12 cellular contexts compared by ENCODE assay signal in the genomic region with DNA sequence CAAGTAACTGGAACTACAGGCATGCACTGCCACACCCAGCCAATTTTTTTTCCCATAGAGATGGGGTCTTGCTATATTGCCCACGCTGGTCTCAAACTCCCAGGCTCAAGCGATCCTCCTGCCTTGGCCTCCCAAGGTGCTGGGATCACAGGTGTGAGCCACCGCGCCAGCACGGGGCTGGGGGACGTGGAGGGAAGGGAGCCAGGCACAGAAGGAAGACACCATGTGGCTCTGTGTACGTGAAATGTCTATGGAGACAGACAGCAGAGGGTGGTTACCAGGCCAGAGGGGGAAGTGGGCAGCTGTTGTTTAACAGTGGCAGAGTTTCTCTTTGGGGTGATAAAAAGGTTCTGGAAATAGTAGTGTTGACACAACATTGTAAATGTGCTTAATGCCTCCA. TPM values are rescaled to one million over a fixed set of nuclear protein-coding genes. Genes with fewer than 3 reads are reported as not detected.
A peak's percentile ranks its signal among the peaks of the same experiment; 100 is the strongest.
DNase-seq lines count a peak whose midpoint lies in the region; ATAC-seq and TF ChIP-seq lines count a peak whose summit lies in the region.
"Had no signal": no experiment of that assay in that cellular context is flagged by ENCODE, and none has a peak within 500 bp of the region (broad histone marks: within the 10 kb centered on the region; RNA-seq: fewer than 3 reads in every experiment).

No MANE protein-coding gene starts in this region.

- H3K4me2 ChIP-seq in OCI-LY7 (ENCODE audit: low read length) = 0 out of 2 replicates have a peak overlapping the region, but pooled peaks have one; percentile 51

- H3K36me3 ChIP-seq in OCI-LY7 (ENCODE audit: insufficient read depth, low read length) (no peaks in the 10 kb centered on the region), left lung (no peaks in the 10 kb centered on the region)
- H3K36me3 ChIP-seq: adrenal gland, prostate gland had no signal

- intact Hi-C loops in OCI-LY7 (cut with micrococcal nuclease; ENCODE audit: unreplicated experiment) (no loop called here), left lung (cut with DNase I) (loop anchor here (5.0 kb wide), 1 partner anchor 52 kb away; no protein-coding TSS in a partner anchor)

- H3K27me3 Mint-ChIP-seq in stimulated activated naive CD8-positive, alpha-beta T cell treated with anti-CD3 and anti-CD28 coated beads, Interleukin-15, Interleukin-2, amounts not matched to agents 100 ng/mL and 50 ng/mL, for 24 hours = no peaks in the 10 kb centered on the region
- no peaks in the 10 kb centered on the region for H3K27me3 Mint-ChIP-seq in chondrocyte (ENCODE audit: low read depth)

- peaks cover 0 to 28% of the 10 kb centered on the region in 2 donors for H3K27me3 ChIP-seq in left lung

- no peak for TF ChIP-seq CTCF in OCI-LY7 (conservative IDR thresholded peaks at IDR 0.05; ENCODE audit: low read length)
- no peak for TF ChIP-seq CTCF in left lung (IDR thresholded peaks at IDR 0.05)
- no peak for TF ChIP-seq CTCF in chondrocyte (IDR thresholded peaks at IDR 0.05)

- no peaks in the 10 kb centered on the region; the same call in 1 of the 2 replicates for H3K79me2 ChIP-seq in OCI-LY7 (ENCODE audit: insufficient read depth, low read depth, low read length)

- H3K4me3 ChIP-seq in OCI-LY7 (ENCODE audit: low read depth, low read length, poor library complexity, severe bottlenecking) (no peak overlapping the region), left lung (no peak overlapping the region)
- H3K4me3 ChIP-seq: adrenal gland, prostate gland had no signal

- H3K9me2 ChIP-seq in OCI-LY7 (ENCODE audit: insufficient read depth, low read length) = no peaks in the 10 kb centered on the region

- no TSS peak for BruUV-seq in OCI-LY7 (replicated peaks; lab: Mats Ljungman, UMichigan)

- H4K20me1 ChIP-seq in OCI-LY7 (ENCODE audit: insufficient read depth, low read length) = no peaks in the 10 kb centered on the region

- H3K4me1 ChIP-seq in OCI-LY7 (ENCODE audit: insufficient read depth, low read length, poor library complexity, severe bottlenecking) (peaks cover 55% of the 10 kb centered on the region), left lung (peaks cover 0 to 56% of the 10 kb centered on the region in 2 donors)
- H3K4me1 ChIP-seq: adrenal gland, prostate gland had no signal

- ATAC-seq in stimulated activated naive CD8-positive, alpha-beta T cell treated with anti-CD3 and anti-CD28 coated beads, Interleukin-15, Interleukin-2, amounts not matched to agents 100 U/mL and 50 U/mL, for 24 hours = no peak
- ATAC-seq in left lung (peak; percentile 13), HG02678 (IDR thresholded peaks at IDR 0.05; ENCODE audit: unreplicated experiment) (no peak), HG03095 (IDR thresholded peaks at IDR 0.05; ENCODE audit: unreplicated experiment) (no peak)

- peaks cover 35% of the 10 kb centered on the region for H3K4me1 Mint-ChIP-seq in stimulated activated naive CD8-positive, alpha-beta T cell treated with anti-CD3 and anti-CD28 coated beads, Interleukin-15, Interleukin-2, amounts not matched to agents 100 ng/mL and 50 ng/mL, for 24 hours (ENCODE audit: low read depth)
- peaks cover 14% of the 10 kb centered on the region for H3K4me1 Mint-ChIP-seq in chondrocyte (ENCODE audit: low read depth)

- H3K9me3 ChIP-seq in OCI-LY7 (ENCODE audit: low read length) = no peaks in the 10 kb centered on the region
- H3K9me3 ChIP-seq in left lung = no peaks in the 10 kb centered on the region
- H3K9me3 ChIP-seq: adrenal gland, prostate gland had no signal

- peak overlapping the region; percentile 26 for H3K4me3 Mint-ChIP-seq in stimulated activated naive CD8-positive, alpha-beta T cell treated with anti-CD3 and anti-CD28 coated beads, Interleukin-15, Interleukin-2, amounts not matched to agents 100 ng/mL and 50 ng/mL, for 24 hours
- H3K4me3 Mint-ChIP-seq in chondrocyte (ENCODE audit: unreplicated experiment) = no peak overlapping the region
- H3K4me3 Mint-ChIP-seq: HFFc6 had no signal

- H3K9me3 Mint-ChIP-seq in stimulated activated naive CD8-positive, alpha-beta T cell treated with anti-CD3 and anti-CD28 coated beads, Interleukin-15, Interleukin-2, amounts not matched to agents 100 ng/mL and 50 ng/mL, for 24 hours = no peaks in the 10 kb centered on the region
- H3K9me3 Mint-ChIP-seq in chondrocyte (ENCODE audit: low read depth) = no peaks in the 10 kb centered on the region
- H3K9me3 Mint-ChIP-seq: HFFc6 had no signal

- POLR2A ChIA-PET in OCI-LY7 (lab: Charles Lee) = interaction anchor here (0.8 kb wide), 1 partner anchor 9 kb away, joined by 3 read pairs; no protein-coding TSS in a partner anchor

- H3K36me3 Mint-ChIP-seq in stimulated activated naive CD8-positive, alpha-beta T cell treated with anti-CD3 and anti-CD28 coated beads, Interleukin-15, Interleukin-2, amounts not matched to agents 100 ng/mL and 50 ng/mL, for 24 hours (ENCODE audit: low read depth) = no peaks in the 10 kb centered on the region
- no peaks in the 10 kb centered on the region for H3K36me3 Mint-ChIP-seq in chondrocyte (ENCODE audit: low read depth)

- no peak for DNase-seq in stimulated activated naive CD8-positive, alpha-beta T cell treated with anti-CD3 and anti-CD28 coated beads, Interleukin-15, Interleukin-2, amounts not matched to agents 100 U/mL and 50 U/mL, for 24 hours
- DNase-seq in OCI-LY7 (ENCODE audit: low spot score) (no peak), left lung (no peak), SHP77 (lab: John Stamatoyannopoulos, UW) (no peak), chondrocyte (ENCODE audit: low spot score) (no peak)
- DNase-seq: adrenal gland; HFFc6; stimulated activated CD4-positive, alpha-beta T cell treated with anti-CD3 and anti-CD28 coated beads, Interleukin-2, amount 100 ng/mL, for 24 hours had no signal

- peak overlapping the region; percentile 26 for H3K27ac Mint-ChIP-seq in stimulated activated naive CD8-positive, alpha-beta T cell treated with anti-CD3 and anti-CD28 coated beads, Interleukin-15, Interleukin-2, amounts not matched to agents 100 ng/mL and 50 ng/mL, for 24 hours
- H3K27ac Mint-ChIP-seq in chondrocyte (ENCODE audit: unreplicated experiment) = no peak overlapping the region
- H3K27ac Mint-ChIP-seq: HFFc6 had no signal

- CTCF ChIA-PET in OCI-LY7 (lab: Charles Lee; ENCODE audit: unreplicated experiment) = no interaction called here

- no peak overlapping the region for H2AFZ ChIP-seq in OCI-LY7 (ENCODE audit: low read length)

- H3K27ac ChIP-seq in OCI-LY7 (ENCODE audit: low read depth, low read length, poor library complexity, severe bottlenecking) (peak overlapping the region; percentile 63), left lung (peak overlapping the region in 1 of 2 donors; percentile 83)
- H3K27ac ChIP-seq: prostate gland had no signal

RNA-seq across cellular contexts. Expression of a gene that starts 4.6 kb away (rescaled TPM):
- 123 and 144 TPM in 2 replicates for total RNA-seq in OCI-LY7 (2014; rRNA removed; shearing (Covaris generic))
- total RNA-seq in OCI-LY7 (2022) (154 and 157 TPM in 2 replicates), left lung (100 to 1,000 TPM; 154 to 193 TPM), chondrocyte (134 to 209 TPM (median 208 TPM) in 3 replicates)

RNA-seq across cellular contexts. Expression of a gene that starts 14.0 kb away (rescaled TPM):
- 82.7 and 90.2 TPM in 2 replicates for total RNA-seq in OCI-LY7 (2014; rRNA removed; shearing (Covaris generic))
- total RNA-seq in OCI-LY7 (2022) (108 and 150 TPM in 2 replicates), left lung (10 to 100 TPM in 1 of 2 donors, 1 to 10 TPM in 1; 9.3 to 14.5 TPM), chondrocyte (2.9 to 11.7 TPM (median 3.7 TPM) in 3 replicates)

RNA-seq across cellular contexts. Expression of a gene that starts 22.1 kb away (rescaled TPM):
- 168 and 216 TPM in 2 replicates for total RNA-seq in OCI-LY7 (2014; rRNA removed; shearing (Covaris generic))
- total RNA-seq in OCI-LY7 (2022) (118 and 151 TPM in 2 replicates), left lung (100 to 1,000 TPM; 108 to 161 TPM), chondrocyte (68.8 to 90.2 TPM (median 70.7 TPM) in 3 replicates)
